ENCODE assay signal across 1 cellular context in genomic region chr12:27009926-27010325, GRCh38.
TF ChIP-seq lines count a peak whose summit lies in the region.

No MANE protein-coding gene starts in this region.

TF ChIP-seq in GM12878, 131 proteins besides CTCF, POLR2A, EP300 and RAD21 (continued from another document):
- TF ChIP-seq SKIL (IDR thresholded peaks at IDR 0.05; ENCODE audit: low read depth, poor library complexity, severe bottlenecking) (no peak), ZNF207 (IDR thresholded peaks at IDR 0.05; ENCODE audit: borderline replicate concordance) (no peak), IKZF2 (IDR thresholded peaks at IDR 0.05) (0 out of 4 replicates have a peak, but pooled peaks of 1 of the 2 experiments have one; percentile 10), HDAC2 (IDR thresholded peaks at IDR 0.05) (no peak), RELB (IDR thresholded peaks at IDR 0.05; ENCODE audit: low read depth) (no peak), IRF4 (IDR thresholded peaks at IDR 0.05; ENCODE audit: low read depth, low read length) (no peak), NR2F1 (conservative IDR thresholded peaks at IDR 0.05) (peak; percentile 73), ZNF384 (IDR thresholded peaks at IDR 0.05; ENCODE audit: borderline replicate concordance, low read depth, low read length) (no peak), RUNX3 (IDR thresholded peaks at IDR 0.05; ENCODE audit: low read length) (0 out of 2 replicates have a peak, but pooled peaks have one; percentile 14)
- TF ChIP-seq, protein P1, sequence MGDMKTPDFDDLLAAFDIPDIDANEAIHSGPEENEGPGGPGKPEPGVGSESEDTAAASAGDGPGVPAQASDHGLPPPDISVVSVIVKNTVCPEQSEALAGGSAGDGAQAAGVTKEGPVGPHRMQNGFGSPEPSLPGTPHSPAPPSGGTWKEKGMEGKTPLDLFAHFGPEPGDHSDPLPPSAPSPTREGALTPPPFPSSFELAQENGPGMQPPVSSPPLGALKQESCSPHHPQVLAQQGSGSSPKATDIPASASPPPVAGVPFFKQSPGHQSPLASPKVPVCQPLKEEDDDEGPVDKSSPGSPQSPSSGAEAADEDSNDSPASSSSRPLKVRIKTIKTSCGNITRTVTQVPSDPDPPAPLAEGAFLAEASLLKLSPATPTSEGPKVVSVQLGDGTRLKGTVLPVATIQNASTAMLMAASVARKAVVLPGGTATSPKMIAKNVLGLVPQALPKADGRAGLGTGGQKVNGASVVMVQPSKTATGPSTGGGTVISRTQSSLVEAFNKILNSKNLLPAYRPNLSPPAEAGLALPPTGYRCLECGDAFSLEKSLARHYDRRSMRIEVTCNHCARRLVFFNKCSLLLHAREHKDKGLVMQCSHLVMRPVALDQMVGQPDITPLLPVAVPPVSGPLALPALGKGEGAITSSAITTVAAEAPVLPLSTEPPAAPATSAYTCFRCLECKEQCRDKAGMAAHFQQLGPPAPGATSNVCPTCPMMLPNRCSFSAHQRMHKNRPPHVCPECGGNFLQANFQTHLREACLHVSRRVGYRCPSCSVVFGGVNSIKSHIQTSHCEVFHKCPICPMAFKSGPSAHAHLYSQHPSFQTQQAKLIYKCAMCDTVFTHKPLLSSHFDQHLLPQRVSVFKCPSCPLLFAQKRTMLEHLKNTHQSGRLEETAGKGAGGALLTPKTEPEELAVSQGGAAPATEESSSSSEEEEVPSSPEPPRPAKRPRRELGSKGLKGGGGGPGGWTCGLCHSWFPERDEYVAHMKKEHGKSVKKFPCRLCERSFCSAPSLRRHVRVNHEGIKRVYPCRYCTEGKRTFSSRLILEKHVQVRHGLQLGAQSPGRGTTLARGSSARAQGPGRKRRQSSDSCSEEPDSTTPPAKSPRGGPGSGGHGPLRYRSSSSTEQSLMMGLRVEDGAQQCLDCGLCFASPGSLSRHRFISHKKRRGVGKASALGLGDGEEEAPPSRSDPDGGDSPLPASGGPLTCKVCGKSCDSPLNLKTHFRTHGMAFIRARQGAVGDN (IDR thresholded peaks at IDR 0.05), result 0 out of 2 replicates have a peak, but pooled peaks have one; percentile 21
